8 cellular contexts compared by ENCODE assay signal in the genomic region with DNA sequence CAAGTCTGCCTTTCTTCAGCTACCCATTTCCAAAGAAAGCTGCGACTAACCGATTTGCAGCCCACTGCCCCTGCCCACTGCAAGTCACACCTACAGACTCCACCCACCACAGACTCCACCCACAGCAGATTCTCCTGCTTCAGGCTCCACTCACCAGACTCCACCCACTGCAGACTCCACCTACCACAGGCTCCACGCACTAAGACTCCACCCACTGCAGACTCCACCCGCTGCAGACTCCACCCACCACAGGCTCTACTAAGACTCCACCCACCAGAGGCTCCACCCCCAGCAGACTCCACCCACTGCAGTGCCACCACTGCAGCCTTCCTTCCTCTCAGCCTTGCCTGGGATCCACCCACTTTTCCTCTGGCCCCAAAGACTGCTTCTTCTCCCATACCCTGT. TPM values are rescaled to one million over a fixed set of nuclear protein-coding genes. Genes with fewer than 3 reads are reported as not detected.
DNase-seq lines count a peak whose midpoint lies in the region; ATAC-seq, FAIRE-seq and TF ChIP-seq lines count a peak whose summit lies in the region.

No MANE protein-coding gene starts in this region.

- 46 to 61% methylated on average over 3 to 4 of the region's 4 CpGs for WGBS in pancreas, 2 donors

- peaks cover 5 to 8% (median 6%) of the 10 kb centered on the region in 7 donors for H3K9me3 Mint-ChIP-seq in CD14-positive monocyte

- no peaks in the 10 kb centered on the region for H3K36me3 Mint-ChIP-seq in CD14-positive monocyte

- no peak for TF ChIP-seq CTCF in RWPE2 (IDR thresholded peaks at IDR 0.05; ENCODE audit: poor library complexity, severe bottlenecking)
- TF ChIP-seq CTCF in pancreas (IDR thresholded peaks at IDR 0.05): no peak
- no peak for TF ChIP-seq CTCF in CD14-positive monocyte (IDR thresholded peaks at IDR 0.05)

- H3K4me3 Mint-ChIP-seq in CD14-positive monocyte: no peak overlapping the region

- peak overlapping the region in 2 of 7 donors; percentile 34 to 77 for H3K27ac Mint-ChIP-seq in CD14-positive monocyte

- no peaks in the 10 kb centered on the region for H3K36me3 ChIP-seq in RWPE2 (ENCODE audit: low read depth)
- H3K36me3 ChIP-seq in pancreas: no peaks in the 10 kb centered on the region

- peaks cover 0 to 23% (median 19%) of the 10 kb centered on the region in 3 donors for H3K27me3 Mint-ChIP-seq in CD14-positive monocyte (ENCODE audit: low read depth in 3 of 3)

- H3K27ac ChIP-seq in RWPE2 (ENCODE audit: poor library complexity, severe bottlenecking) (no peak overlapping the region), pancreas (no peak overlapping the region)

- intact Hi-C loops in pancreas (cut with DNase I) (no loop called here), CD14-positive monocyte (cut with micrococcal nuclease) (no loop called here)

- H3K4me1 ChIP-seq in RWPE2 (ENCODE audit: insufficient read depth, poor library complexity, severe bottlenecking) (no peaks in the 10 kb centered on the region), pancreas (peaks cover 10 to 23% (median 22%) of the 10 kb centered on the region in 3 donors)

- DNase-seq in AG08396 (ENCODE audit: low spot score) (peak; percentile 70), RWPE2 (ENCODE audit: low spot score) (no peak), dermis blood vessel endothelial cell (peak; percentile 69), pancreas (peak in 5 of 6 donors; percentile 58 to 85 (median 78)), NCI-H2171 treated with DMSO at 0.1 percent for 48 hours (lab: John Stamatoyannopoulos, UW) (no peak), CD14-positive monocyte (ENCODE audit: low spot score) (no peak), amniotic stem cell (lab: John Stamatoyannopoulos, UW) (no peak)

- H3K4me3 ChIP-seq in RWPE2 (ENCODE audit: severe bottlenecking): no peak overlapping the region
- H3K4me3 ChIP-seq in pancreas: no peak overlapping the region

- FAIRE-seq in pancreas (lab: Jason Lieb, UNC): no peak

- peaks cover 4% of the 10 kb centered on the region for H3K4me1 Mint-ChIP-seq in CD14-positive monocyte

- H3K9me3 ChIP-seq in RWPE2 (ENCODE audit: severe bottlenecking) (no peaks in the 10 kb centered on the region), pancreas (no peaks in the 10 kb centered on the region)

- H3K27me3 ChIP-seq in RWPE2 (ENCODE audit: insufficient read depth, poor library complexity, severe bottlenecking): no peaks in the 10 kb centered on the region
- H3K27me3 ChIP-seq in pancreas: no peaks in the 10 kb centered on the region

- ATAC-seq in GM21360 (IDR thresholded peaks at IDR 0.05; ENCODE audit: unreplicated experiment) (peak; percentile 67), RWPE2 (ENCODE audit: low read depth) (peak; percentile 71), pancreas (peak; percentile 4 to 71 (median 38))

RNA-seq across cellular contexts. Expression of gene ABLIM2, which starts 41.3 kb away (rescaled TPM):
- total RNA-seq in dermis blood vessel endothelial cell (8.8 and 10.8 TPM in 2 replicates), pancreas (1 to 10 TPM; 4.3 to 8.6 (median 6.0) TPM)
- polyA plus RNA-seq in pancreas (10 to 100 TPM in 1 of 2 donors, 1 to 10 TPM in 1; 6.1 to 13.1 TPM), CD14-positive monocyte (not detected)

Comparison
In these comparisons a context has a peak if more than half of its experiments do, and no peak if none do; other contexts are left out.
1. DNase-seq: peak in AG08396 (single experiment), dermis blood vessel endothelial cell (single experiment) and pancreas (5 of 6); none in RWPE2 (single experiment), NCI-H2171 treated with DMSO at 0.1 percent for 48 hours (single experiment), CD14-positive monocyte (single experiment) and amniotic stem cell (single experiment).
2. Peak in every context shown above with its lines, with median percentiles within 50 percentile points of each other: ATAC-seq.